In genomic region chr1:63642901-63643300, GRCh38 we compare ENCODE assay signal across 18 cellular contexts. TPM values are rescaled to one million over a fixed set of nuclear protein-coding genes. Genes with fewer than 3 reads are reported as not detected.
DNase-seq lines count a peak whose midpoint lies in the region; ATAC-seq and TF ChIP-seq lines count a peak whose summit lies in the region.
"Had no signal": no experiment of that assay in that cellular context is flagged by ENCODE, and none has a peak within 500 bp of the region (broad histone marks: within the 10 kb centered on the region; RNA-seq: fewer than 3 reads in every experiment).

No MANE protein-coding gene starts in this region.

- WGBS in heart left ventricle, 4 donors: 92 to 97% (median 94%) methylated on average over 2 of the region's 2 CpGs
- WGBS in hepatocyte (ENCODE audit: low lambda C conversion rate, missing lambda C conversion rate): 97% methylated on average over 2 of the region's 2 CpGs

- peaks cover 0 to 43% (median 18%) of the 10 kb centered on the region in 9 donors for H3K36me3 ChIP-seq in heart left ventricle
- H3K36me3 ChIP-seq in hepatocyte (replicated peaks; ENCODE audit: insufficient read depth, low read depth): no peaks in the 10 kb centered on the region
- peaks cover 0 to 24% of the 10 kb centered on the region in 2 donors for H3K36me3 ChIP-seq in gastrocnemius medialis

- intact Hi-C loops in heart left ventricle (cut with DNase I): no loop called here
- intact Hi-C loops in left ventricle myocardium superior (cut with micrococcal nuclease): no loop called here
- intact Hi-C loops in gastrocnemius medialis (cut with DNase I; ENCODE audit: low total_unique reads): loop anchor here (2.0 kb wide), 1 partner anchor 20 kb away; no protein-coding TSS in a partner anchor

- H2AFZ ChIP-seq in hepatocyte: no peak overlapping the region
- H2AFZ ChIP-seq: GM23338 had no signal

- H3K4me3 ChIP-seq in heart left ventricle (no peak overlapping the region), hepatocyte (no peak overlapping the region), gastrocnemius medialis (no peak overlapping the region)
- H3K4me3 ChIP-seq: BLaER1 treated with 17β-estradiol and CSF1 and Interleukin-3, amounts not matched to agents 10 nM and 100 nM; GM23338 had no signal

- DNase-seq in heart left ventricle: no peak
- DNase-seq in left ventricle myocardium superior: no peak
- DNase-seq in NCI-H1105 (lab: John Stamatoyannopoulos, UW): peak; percentile 10
- no peak for DNase-seq in hepatocyte (ENCODE audit: low spot score)
- no peak for DNase-seq in gastrocnemius medialis
- no peak for DNase-seq in activated gamma-delta T cell treated with Interleukin-2 at 50 U/mL for 16 hours
- DNase-seq in dedifferentiated amniotic fluid mesenchymal stem cell (ENCODE audit: extremely low spot score): no peak
- DNase-seq: CD8-positive, alpha-beta memory T cell; KBM-7; MV-4-11; NCI-H1436; NCI-H1930; NCI-H446 treated with DMSO at 0.1 percent for 48 hours had no signal

- in situ Hi-C loops in gastrocnemius medialis (cut with MboI; ENCODE audit: low sequenced_read_pairs in 4 of 4): no loop called here

- ATAC-seq in heart left ventricle (no peak), left ventricle myocardium superior (no peak), gastrocnemius medialis (peak in 1 of 2 donors; percentile 25), GM18505 (IDR thresholded peaks at IDR 0.05; ENCODE audit: unreplicated experiment) (no peak)
- ATAC-seq: GM23338, HCT116, Panc1 had no signal

- no peaks in the 10 kb centered on the region for H3K9me3 ChIP-seq in heart left ventricle
- H3K9me3 ChIP-seq in hepatocyte (ENCODE audit: low read depth): no peaks in the 10 kb centered on the region
- no peaks in the 10 kb centered on the region for H3K9me3 ChIP-seq in gastrocnemius medialis

- no peaks in the 10 kb centered on the region for H3K9me2 ChIP-seq in hepatocyte (replicated peaks; ENCODE audit: insufficient read depth)

- H3K4me2 ChIP-seq in hepatocyte: no peak overlapping the region
- H3K4me2 ChIP-seq: BLaER1 treated with 17β-estradiol and CSF1 and Interleukin-3, amounts not matched to agents 10 nM and 100 nM; GM23338 had no signal

- H3K4me1 ChIP-seq in heart left ventricle (peaks cover 0 to 34% (median 19%) of the 10 kb centered on the region in 12 donors), hepatocyte (ENCODE audit: insufficient read depth) (peaks cover 40% of the 10 kb centered on the region), gastrocnemius medialis (peaks cover 62 to 77% of the 10 kb centered on the region in 2 donors)

- no peak for TF ChIP-seq CTCF in heart left ventricle (IDR thresholded peaks at IDR 0.05)
- TF ChIP-seq CTCF in hepatocyte (IDR thresholded peaks at IDR 0.05; ENCODE audit: poor library complexity): no peak
- no peak for TF ChIP-seq CTCF in gastrocnemius medialis (IDR thresholded peaks at IDR 0.05 in 4 of 5, conservative IDR thresholded peaks at IDR 0.05 in 1 of 5)

- peak overlapping the region in 9 of 12 donors; percentile 35 to 76 (median 61) for H3K27ac ChIP-seq in heart left ventricle
- H3K27ac ChIP-seq in hepatocyte: peak overlapping the region; percentile 44
- peak overlapping the region; percentile 79 to 95 (median 88) for H3K27ac ChIP-seq in gastrocnemius medialis
- H3K27ac ChIP-seq: BLaER1 treated with 17β-estradiol and CSF1 and Interleukin-3, amounts not matched to agents 10 nM and 100 nM had no signal

- H3K27me3 ChIP-seq in heart left ventricle: no peaks in the 10 kb centered on the region
- no peaks in the 10 kb centered on the region for H3K27me3 ChIP-seq in hepatocyte
- H3K27me3 ChIP-seq in gastrocnemius medialis: no peaks in the 10 kb centered on the region
- H3K27me3 ChIP-seq: BLaER1 treated with 17β-estradiol and CSF1 and Interleukin-3, amounts not matched to agents 10 nM and 100 nM had no signal

- H4K20me1 ChIP-seq in hepatocyte (ENCODE audit: insufficient read depth, poor library complexity, severe bottlenecking): no peaks in the 10 kb centered on the region
- H4K20me1 ChIP-seq: BLaER1 treated with 17β-estradiol and CSF1 and Interleukin-3, amounts not matched to agents 10 nM and 100 nM had no signal

- no peaks in the 10 kb centered on the region for H3K79me2 ChIP-seq in hepatocyte

- no peak for TF ChIP-seq POLR2A in heart left ventricle (IDR thresholded peaks at IDR 0.05)
- TF ChIP-seq POLR2A in gastrocnemius medialis (IDR thresholded peaks at IDR 0.05): no peak
- TF ChIP-seq POLR2A in GM18505 (IDR thresholded peaks at IDR 0.05; ENCODE audit: borderline replicate concordance, extremely low read depth, insufficient read depth, insufficient read length): no peak

RNA-seq across cellular contexts. Expression of gene PGM1, which starts 49.7 kb away (rescaled TPM):
- total RNA-seq in heart left ventricle (100 to 1,000 TPM; 180 to 419 (median 269) TPM), left ventricle myocardium superior (329 TPM), hepatocyte (76.1 and 88.9 TPM in 2 replicates), gastrocnemius medialis (100 to 1,000 TPM; 320 to 713 (median 666) TPM)
- polyA plus RNA-seq in heart left ventricle (100 to 1,000 TPM in 1 of 2 donors, 10 to 100 TPM in 1; 51.4 to 119 TPM), hepatocyte (71.2 and 85.0 TPM in 2 replicates)
